In the genomic region with DNA sequence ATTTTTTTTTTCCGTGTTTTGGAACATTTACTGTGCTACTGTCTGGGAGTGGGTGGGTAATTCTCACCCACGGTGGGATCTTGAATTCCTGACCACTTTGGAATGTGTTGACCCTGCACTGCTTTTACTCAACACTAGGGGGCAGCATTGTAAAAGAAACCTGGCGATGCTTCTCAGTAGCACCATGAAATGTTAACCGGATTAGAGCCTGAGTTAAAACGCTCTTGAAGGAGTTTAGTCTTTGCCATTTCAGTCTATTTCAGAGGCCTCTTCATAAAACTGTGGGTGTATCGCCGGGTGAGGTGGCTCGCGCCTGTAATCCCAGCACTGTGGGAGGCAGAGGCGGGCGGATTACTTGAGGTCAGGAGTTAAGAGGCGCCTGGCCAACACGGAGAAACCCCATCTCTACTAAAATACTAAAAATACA, we compare ENCODE assay signal across 8 cellular contexts.
DNase-seq lines count a peak whose midpoint lies in the region; ATAC-seq lines count a peak whose summit lies in the region.

No MANE protein-coding gene starts in this region.

- no peaks in the 10 kb centered on the region for H3K36me3 ChIP-seq in CD8-positive, alpha-beta memory T cell (ENCODE audit: insufficient read depth, low read length)
- H3K36me3 ChIP-seq in HAP-1 (replicated peaks) = no peaks in the 10 kb centered on the region

- ATAC-seq in HG03159 (IDR thresholded peaks at IDR 0.05; ENCODE audit: unreplicated experiment) = no peak

- CTCF ChIA-PET in CD8-positive, alpha-beta memory T cell (lab: Charles Lee) = interaction anchor here (11.1 kb wide), 1 partner anchor 115 kb away, joined by 166 read pairs; a partner anchor contains a TSS

- no peak overlapping the region for H3K27ac ChIP-seq in CD8-positive, alpha-beta memory T cell (ENCODE audit: low read depth, low read length)

- in situ Hi-C loops in HAP-1 (cut with MboI; ENCODE audit: low sequenced_read_pairs) = loop anchor here (25.0 kb wide), 2 partner anchors 355 to 480 kb away; no protein-coding TSS in a partner anchor

- H3K4me1 Mint-ChIP-seq in CD8-positive, alpha-beta memory T cell = no peaks in the 10 kb centered on the region

- H3K4me1 ChIP-seq in CD8-positive, alpha-beta memory T cell (ENCODE audit: insufficient read depth, low read length) = no peaks in the 10 kb centered on the region
- H3K4me1 ChIP-seq in HAP-1 = peaks cover 6% of the 10 kb centered on the region

- peaks cover 17 to 36% of the 10 kb centered on the region in 2 donors for H3K27me3 Mint-ChIP-seq in CD8-positive, alpha-beta memory T cell

- peak overlapping the region in 1 of 8 donors; percentile 39 for H3K27ac Mint-ChIP-seq in CD8-positive, alpha-beta memory T cell

- H3K36me3 Mint-ChIP-seq in CD8-positive, alpha-beta memory T cell = no peaks in the 10 kb centered on the region

- H3K27me3 ChIP-seq in CD8-positive, alpha-beta memory T cell (ENCODE audit: insufficient read depth, low read length, poor library complexity, severe bottlenecking) = peaks cover 4% of the 10 kb centered on the region
- peaks cover 21% of the 10 kb centered on the region for H3K27me3 ChIP-seq in HAP-1 (ENCODE audit: low read depth)

- POLR2A ChIA-PET in CD8-positive, alpha-beta memory T cell (lab: Charles Lee) = no interaction called here

- H3K9me3 Mint-ChIP-seq in CD8-positive, alpha-beta memory T cell = no peaks in the 10 kb centered on the region

- H3K4me3 Mint-ChIP-seq in CD8-positive, alpha-beta memory T cell = no peak overlapping the region

- H3K9me3 ChIP-seq in CD8-positive, alpha-beta memory T cell (ENCODE audit: low read length) = no peaks in the 10 kb centered on the region
- no peaks in the 10 kb centered on the region for H3K9me3 ChIP-seq in HAP-1

- H3K4me3 ChIP-seq in CD8-positive, alpha-beta memory T cell (ENCODE audit: low read length) = no peak overlapping the region
- H3K4me3 ChIP-seq in HAP-1 = no peak overlapping the region

- peak; percentile 26 to 70 (median 54) for DNase-seq in CD8-positive, alpha-beta memory T cell
- peak; percentile 72 to 76 for DNase-seq in HAP-1 (ENCODE audit: low spot score in 2 of 2)
- DNase-seq in NCI-H2227 treated with DMSO at 0.1 percent for 48 hours (lab: John Stamatoyannopoulos, UW) = peak; percentile 78
- DNase-seq in activated CD4-positive, CD25-positive, alpha-beta regulatory T cell treated with anti-CD3 and anti-CD28 coated beads, Interleukin-2, amount 50 U/mL, for 72 hours = peak; percentile 54
- DNase-seq in cerebellar cortex (ENCODE audit: low spot score) = peak; percentile 82
- peak; percentile 61 for DNase-seq in kidney tubule cell (ENCODE audit: low spot score)
- peak; percentile 64 for DNase-seq in stimulated activated CD4-positive, alpha-beta T cell treated with anti-CD3 and anti-CD28 coated beads, Interleukin-4, amount 100 ng/mL, for 24 hours
